ENCODE assay signal across 8 cellular contexts in the genomic region with DNA sequence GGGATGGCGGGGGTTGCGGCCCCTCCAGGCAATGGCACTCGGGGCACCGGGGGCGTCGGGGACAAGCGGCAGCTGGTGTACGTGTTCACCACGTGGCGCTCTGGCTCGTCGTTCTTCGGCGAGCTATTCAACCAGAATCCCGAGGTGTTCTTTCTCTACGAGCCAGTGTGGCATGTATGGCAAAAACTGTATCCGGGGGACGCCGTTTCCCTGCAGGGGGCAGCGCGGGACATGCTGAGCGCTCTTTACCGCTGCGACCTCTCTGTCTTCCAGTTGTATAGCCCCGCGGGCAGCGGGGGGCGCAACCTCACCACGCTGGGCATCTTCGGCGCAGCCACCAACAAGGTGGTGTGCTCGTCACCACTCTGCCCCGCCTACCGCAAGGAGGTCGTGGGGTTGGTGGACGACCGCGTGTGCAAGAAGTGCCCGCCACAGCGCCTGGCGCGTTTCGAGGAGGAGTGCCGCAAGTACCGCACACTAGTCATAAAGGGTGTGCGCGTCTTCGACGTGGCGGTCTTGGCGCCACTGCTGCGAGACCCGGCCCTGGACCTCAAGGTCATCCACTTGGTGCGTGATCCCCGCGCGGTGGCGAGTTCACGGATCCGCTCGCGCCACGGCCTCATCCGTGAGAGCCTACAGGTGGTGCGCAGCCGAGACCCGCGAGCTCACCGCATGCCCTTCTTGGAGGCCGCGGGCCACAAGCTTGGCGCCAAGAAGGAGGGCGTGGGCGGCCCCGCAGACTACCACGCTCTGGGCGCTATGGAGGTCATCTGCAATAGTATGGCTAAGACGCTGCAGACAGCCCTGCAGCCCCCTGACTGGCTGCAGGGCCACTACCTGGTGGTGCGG. TPM values are rescaled to one million over a fixed set of nuclear protein-coding genes. Genes with fewer than 3 reads are reported as not detected.
A peak's percentile ranks its signal among the peaks of the same experiment; 100 is the strongest.
DNase-seq lines count a peak whose midpoint lies in the region; ATAC-seq lines count a peak whose summit lies in the region.

No MANE protein-coding gene starts in this region.

- peak overlapping the region; percentile 78 for H3K4me3 ChIP-seq in mononuclear cell (ENCODE audit: low read length)

- H3K27me3 ChIP-seq in mononuclear cell (ENCODE audit: insufficient read depth, low read length) = peaks cover 5% of the 10 kb centered on the region

- no peaks in the 10 kb centered on the region for H3K9me3 ChIP-seq in mononuclear cell (ENCODE audit: low read depth, low read length)

- DNase-seq in activated CD4-positive, alpha-beta T cell treated with anti-CD3 and anti-CD28 coated beads, Interleukin-2, amount 50 U/mL, for 4 hours = peak; percentile 68 to 69
- peak; percentile 52 for DNase-seq in effector CD8-positive, alpha-beta T cell (lab: John Stamatoyannopoulos, UW)
- DNase-seq in stimulated activated CD8-positive, alpha-beta memory T cell treated with anti-CD3 and anti-CD28 coated beads, Interleukin-4, amount 100 ng/mL, for 48 hours = peak; percentile 86
- no peak for DNase-seq in NCI-H774 (lab: John Stamatoyannopoulos, UW)
- no peak for DNase-seq in SIG-M5 (lab: John Stamatoyannopoulos, UW)

- peak; percentile 27 for ATAC-seq in GM18511 (IDR thresholded peaks at IDR 0.05; ENCODE audit: unreplicated experiment)
- peak; percentile 2 for ATAC-seq in HG03460 (IDR thresholded peaks at IDR 0.05; ENCODE audit: unreplicated experiment)

- H3K4me1 ChIP-seq in mononuclear cell (ENCODE audit: insufficient read depth, low read length) = peaks cover 44% of the 10 kb centered on the region

RNA-seq across cellular contexts. Expression of gene CHST2, which starts 1.9 kb away (rescaled TPM):
- total RNA-seq in mononuclear cell = 22.1 TPM

Comparison
In these comparisons a context has a peak if more than half of its experiments do, and no peak if none do; other contexts are left out.
1. DNase-seq: peak in activated CD4-positive, alpha-beta T cell treated with anti-CD3 and anti-CD28 coated beads, Interleukin-2, amount 50 U/mL, for 4 hours (2 of 2), effector CD8-positive, alpha-beta T cell (single experiment) and stimulated activated CD8-positive, alpha-beta memory T cell treated with anti-CD3 and anti-CD28 coated beads, Interleukin-4, amount 100 ng/mL, for 48 hours (single experiment); none in NCI-H774 (single experiment) and SIG-M5 (single experiment).